1 cellular context compared by ENCODE assay signal in genomic region chr1:223654083-223654482, GRCh38.
TF ChIP-seq lines count a peak whose summit lies in the region.

No MANE protein-coding gene starts in this region.

TF ChIP-seq in GM23338, 12 proteins besides CTCF, POLR2A, EP300 and RAD21:
- no peak for TF ChIP-seq REST (IDR thresholded peaks at IDR 0.05; ENCODE audit: unreplicated experiment)
- no peak for TF ChIP-seq ZNF462 (CRISPR knock-in tag; IDR thresholded peaks at IDR 0.05)
- no peak for TF ChIP-seq CREB1 (CRISPR knock-in tag; IDR thresholded peaks at IDR 0.05; ENCODE audit: low read depth)
- TF ChIP-seq EZH2 (IDR thresholded peaks at IDR 0.05; ENCODE audit: low read depth, unreplicated experiment) = no peak
- TF ChIP-seq JUNB (IDR thresholded peaks at IDR 0.05; ENCODE audit: unreplicated experiment) = no peak
- no peak for TF ChIP-seq ETS1 (IDR thresholded peaks at IDR 0.05)
TF ChIP-seq in GM23338: peak in this region for 0.
